Comparison of ENCODE assay signal across 2 cellular contexts in the genomic region with DNA sequence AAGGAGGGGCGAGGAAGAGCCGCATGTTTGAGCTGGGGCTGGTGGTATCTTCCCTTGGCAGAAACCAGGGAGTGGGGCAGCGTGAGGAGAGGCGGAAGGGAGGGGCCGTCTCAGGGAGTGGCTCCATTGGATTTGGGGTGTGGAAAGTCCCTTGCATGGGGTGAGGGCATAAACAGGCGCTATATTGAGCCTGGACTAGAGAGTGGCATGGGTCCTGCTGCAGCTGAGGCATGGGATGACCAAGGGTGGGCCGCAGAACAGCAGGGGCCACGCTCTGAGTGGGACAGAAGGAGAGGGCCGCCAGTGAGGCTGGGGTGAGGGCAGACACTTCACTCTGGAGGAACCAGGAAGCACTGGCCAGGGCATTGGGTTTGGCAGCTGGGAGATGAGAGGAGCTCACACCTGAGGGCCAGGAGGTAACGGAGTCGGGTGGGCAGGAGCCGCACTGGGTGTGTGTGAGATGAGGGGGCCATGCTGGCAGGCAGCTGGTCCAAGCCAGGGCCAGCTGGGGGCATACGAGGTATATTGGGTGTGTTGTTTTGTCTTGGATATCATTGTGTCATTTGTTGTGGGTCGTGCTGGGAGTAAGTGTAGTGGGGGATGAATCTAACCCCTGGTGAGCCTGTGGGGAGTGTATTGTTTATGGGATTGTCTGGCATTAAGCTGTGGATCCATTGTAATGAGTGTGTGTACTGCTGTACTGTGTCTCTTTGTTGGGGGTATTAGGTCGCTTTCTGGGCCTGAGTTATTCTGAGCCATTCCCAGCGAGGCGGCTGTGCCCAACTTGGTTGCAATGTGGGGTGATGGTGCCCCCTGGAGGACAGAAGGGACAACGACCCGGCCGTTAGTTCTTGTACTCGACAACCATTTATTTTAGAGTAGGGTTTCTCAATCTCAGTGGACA.
TF ChIP-seq lines count a peak whose summit lies in the region.

No MANE protein-coding gene starts in this region.

TF ChIP-seq in IMR-90, 13 proteins besides CTCF, POLR2A, EP300 and RAD21:
- TF ChIP-seq CEBPB (IDR thresholded peaks at IDR 0.05; ENCODE audit: low read depth, low read length): peak; percentile 29; the same call in 1 of the 2 replicates
- peak; percentile 84 for TF ChIP-seq SMC3 (IDR thresholded peaks at IDR 0.05; ENCODE audit: low read depth, low read length)
TF ChIP-seq in IMR-90: peak in this region for 2; not testable (repeated sequence) for 11.

TF ChIP-seq in K562, 482 proteins besides CTCF, POLR2A, EP300 and RAD21:
- peak; percentile 86 for TF ChIP-seq SMC3 (conservative IDR thresholded peaks at IDR 0.05; ENCODE audit: insufficient read depth, low read depth, low read length)
- TF ChIP-seq, protein P1, sequence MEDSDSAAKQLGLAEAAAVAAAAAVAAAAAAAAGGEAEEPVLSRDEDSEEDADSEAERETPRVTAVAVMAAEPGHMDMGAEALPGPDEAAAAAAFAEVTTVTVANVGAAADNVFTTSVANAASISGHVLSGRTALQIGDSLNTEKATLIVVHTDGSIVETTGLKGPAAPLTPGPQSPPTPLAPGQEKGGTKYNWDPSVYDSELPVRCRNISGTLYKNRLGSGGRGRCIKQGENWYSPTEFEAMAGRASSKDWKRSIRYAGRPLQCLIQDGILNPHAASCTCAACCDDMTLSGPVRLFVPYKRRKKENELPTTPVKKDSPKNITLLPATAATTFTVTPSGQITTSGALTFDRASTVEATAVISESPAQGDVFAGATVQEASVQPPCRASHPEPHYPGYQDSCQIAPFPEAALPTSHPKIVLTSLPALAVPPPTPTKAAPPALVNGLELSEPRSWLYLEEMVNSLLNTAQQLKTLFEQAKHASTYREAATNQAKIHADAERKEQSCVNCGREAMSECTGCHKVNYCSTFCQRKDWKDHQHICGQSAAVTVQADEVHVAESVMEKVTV (CRISPR knock-in tag; IDR thresholded peaks at IDR 0.05): peak; percentile 67; the same call in 1 of the 2 replicates
- TF ChIP-seq CC2D1A (IDR thresholded peaks at IDR 0.05): peak; percentile 63; the same call in 1 of the 2 replicates
- TF ChIP-seq ARID2 (IDR thresholded peaks at IDR 0.05): peak; percentile 64; the same call in 1 of the 2 replicates
- TF ChIP-seq RB1 (IDR thresholded peaks at IDR 0.05; ENCODE audit: low read depth): 0 out of 2 replicates have a peak, but pooled peaks have one; percentile 22
TF ChIP-seq in K562: peak in this region for 5; not testable (repeated sequence) for 477.
